16 cellular contexts compared by ENCODE assay signal in the genomic region with DNA sequence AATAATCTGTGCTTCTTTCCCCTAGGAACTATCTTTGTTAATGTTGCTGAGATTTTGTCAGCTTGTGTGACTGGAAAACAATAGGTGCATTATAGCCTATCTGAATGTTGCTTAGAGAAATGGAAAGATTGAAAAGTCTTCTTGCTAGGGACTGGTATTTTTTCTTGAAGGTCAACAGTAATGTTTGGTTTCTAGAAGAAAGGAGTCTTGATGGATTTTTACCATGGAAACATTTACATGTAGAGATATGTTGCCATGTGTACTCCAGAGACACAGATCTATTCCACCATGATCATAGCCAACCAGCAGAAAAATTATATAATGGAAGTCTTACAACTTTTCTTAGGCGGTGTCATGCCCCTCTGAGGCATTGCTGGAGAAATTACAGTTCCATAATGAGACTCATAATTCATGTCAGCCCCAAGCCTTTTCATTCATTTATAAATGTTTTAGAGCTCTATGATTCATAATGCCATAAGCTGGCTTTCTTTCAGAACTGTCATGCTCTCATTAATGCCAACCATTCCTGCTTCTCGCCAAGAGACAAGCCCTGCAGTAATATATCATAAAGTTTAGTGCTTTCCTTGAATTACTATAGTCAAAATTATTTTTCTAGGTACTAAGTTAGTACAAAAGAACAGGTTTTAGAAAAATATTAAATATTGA.
DNase-seq lines count a peak whose midpoint lies in the region; ATAC-seq and TF ChIP-seq lines count a peak whose summit lies in the region.
"Had no signal": no experiment of that assay in that cellular context is flagged by ENCODE, and none has a peak within 500 bp of the region (broad histone marks: within the 10 kb centered on the region; RNA-seq: fewer than 3 reads in every experiment).

No MANE protein-coding gene starts in this region.

- no peak for ATAC-seq in GM18520 (IDR thresholded peaks at IDR 0.05; ENCODE audit: unreplicated experiment)

- no peaks in the 10 kb centered on the region for H3K27me3 ChIP-seq in tibial nerve
- H3K27me3 ChIP-seq: Peyer's patch, SJCRH30 had no signal

- H3K4me1 ChIP-seq in tibial nerve = peaks cover 0 to 7% (median 0%) of the 10 kb centered on the region in 4 donors
- H3K4me1 ChIP-seq: Peyer's patch, SJCRH30 had no signal

- TF ChIP-seq CTCF in tibial nerve (IDR thresholded peaks at IDR 0.05) = no peak

- H3K9me3 ChIP-seq in tibial nerve = no peaks in the 10 kb centered on the region
- H3K9me3 ChIP-seq: Peyer's patch, SJCRH30 had no signal

- TF ChIP-seq EP300 in tibial nerve (IDR thresholded peaks at IDR 0.05) = no peak

- in situ Hi-C loops in SK-MEL-5 (cut with HindIII; ENCODE audit: low pct_unique_long_range_greater_than_20kb, low sequenced_read_pairs) = no loop called here

- no peak for TF ChIP-seq POLR2A in tibial nerve (IDR thresholded peaks at IDR 0.05)

- WGBS in tibial nerve, 2 donors = 42 to 47% methylated on average over 2 of the region's 2 CpGs

- DNase-seq in A172 (ENCODE audit: low spot score) (peak; percentile 48), HS-5 (ENCODE audit: low read depth) (peak; percentile 3), SK-MEL-5 (ENCODE audit: low read depth, low spot score) (peak; percentile 83), foreskin melanocyte (peak; percentile 88), tibial nerve (ENCODE audit: low spot score in 2 of 2) (no peak), NCI-H82 (lab: John Stamatoyannopoulos, UW) (no peak), cerebellar nuclear complex (lab: John Stamatoyannopoulos, UW) (no peak)
- DNase-seq: CD4-positive, alpha-beta memory T cell; DND-41; H7; Karpas-422; NCI-H2081; NCI-H774; Peyer's patch; SJCRH30 had no signal

- H3K27ac ChIP-seq in tibial nerve = peak overlapping the region in 1 of 4 donors; percentile 14
- H3K27ac ChIP-seq: Peyer's patch, SJCRH30 had no signal

- no peaks in the 10 kb centered on the region for H3K36me3 ChIP-seq in tibial nerve
- H3K36me3 ChIP-seq: Peyer's patch, SJCRH30 had no signal

- no peak overlapping the region for H3K4me3 ChIP-seq in tibial nerve
- H3K4me3 ChIP-seq: Peyer's patch, SJCRH30 had no signal

Comparison
In these comparisons a context has a peak if more than half of its experiments do, and no peak if none do; other contexts are left out.
1. DNase-seq: peak in A172 (single experiment), HS-5 (single experiment), SK-MEL-5 (single experiment) and foreskin melanocyte (single experiment); none in tibial nerve (0 of 2), NCI-H82 (single experiment) and cerebellar nuclear complex (0 of 2).